Comparison of ENCODE assay signal across 10 cellular contexts in genomic region chr7:98619450-98620321, GRCh38. TPM values are rescaled to one million over a fixed set of nuclear protein-coding genes. Genes with fewer than 3 reads are reported as not detected.
A peak's percentile ranks its signal among the peaks of the same experiment; 100 is the strongest.
DNase-seq lines count a peak whose midpoint lies in the region; ATAC-seq and TF ChIP-seq lines count a peak whose summit lies in the region.
"Had no signal": no experiment of that assay in that cellular context is flagged by ENCODE, and none has a peak within 500 bp of the region (broad histone marks: within the 10 kb centered on the region; RNA-seq: fewer than 3 reads in every experiment).

No MANE protein-coding gene starts in this region.

- H3K9me3 ChIP-seq in suprapubic skin = no peaks in the 10 kb centered on the region
- H3K9me3 ChIP-seq: prostate gland had no signal

- H3K36me3 ChIP-seq in suprapubic skin = no peaks in the 10 kb centered on the region
- H3K36me3 ChIP-seq: prostate gland had no signal

- H3K27ac ChIP-seq in RWPE1 (peak overlapping the region; percentile 78), suprapubic skin (no peak overlapping the region)
- H3K27ac ChIP-seq: prostate gland had no signal

- CTCF ChIA-PET in RWPE1 (lab: Yijun Ruan, JAX) = interaction anchor here (0.5 to 1.0 kb wide), 4 partner anchors 126 to 507 kb away, joined by 3 to 5 read pairs (median 3); no protein-coding TSS in a partner anchor

- H3K27ac Mint-ChIP-seq in stimulated activated naive CD8-positive, alpha-beta T cell treated with anti-CD3 and anti-CD28 coated beads, Interleukin-15, amount 100 ng/mL, for 72 hours = no peak overlapping the region

- no peak for TF ChIP-seq EP300 in suprapubic skin (IDR thresholded peaks at IDR 0.05)

- no peak overlapping the region for H3K4me3 ChIP-seq in suprapubic skin
- H3K4me3 ChIP-seq: prostate gland had no signal

- H3K9me3 Mint-ChIP-seq in stimulated activated naive CD8-positive, alpha-beta T cell treated with anti-CD3 and anti-CD28 coated beads, Interleukin-15, amount 100 ng/mL, for 72 hours = no peaks in the 10 kb centered on the region

- peaks cover 65% of the 10 kb centered on the region for H3K27me3 ChIP-seq in suprapubic skin

- no peak for TF ChIP-seq CTCF in RWPE1 (conservative IDR thresholded peaks at IDR 0.05; ENCODE audit: low read depth)
- no peak for TF ChIP-seq CTCF in suprapubic skin (IDR thresholded peaks at IDR 0.05)

- H3K27me3 Mint-ChIP-seq in stimulated activated naive CD8-positive, alpha-beta T cell treated with anti-CD3 and anti-CD28 coated beads, Interleukin-15, amount 100 ng/mL, for 72 hours = peaks cover 71% of the 10 kb centered on the region

- no peak overlapping the region for H3K4me3 Mint-ChIP-seq in stimulated activated naive CD8-positive, alpha-beta T cell treated with anti-CD3 and anti-CD28 coated beads, Interleukin-15, amount 100 ng/mL, for 72 hours

- WGBS in suprapubic skin = 36% methylated on average over 18 of the region's 27 CpGs

- peak; percentile 34 for ATAC-seq in stimulated activated naive CD8-positive, alpha-beta T cell treated with anti-CD3 and anti-CD28 coated beads, Interleukin-15, Interleukin-2, amounts not matched to agents 100 U/mL and 50 U/mL, for 24 hours
- no peak for ATAC-seq in stimulated activated naive CD8-positive, alpha-beta T cell treated with anti-CD3 and anti-CD28 coated beads, Interleukin-15, amount 100 ng/mL, for 72 hours
- ATAC-seq in GM18907 (IDR thresholded peaks at IDR 0.05; ENCODE audit: unreplicated experiment) (no peak), HG03095 (IDR thresholded peaks at IDR 0.05; ENCODE audit: unreplicated experiment) (no peak)

- POLR2A ChIA-PET in RWPE1 (lab: Yijun Ruan, JAX; ENCODE audit: low non-redundant PET) = no interaction called here

- no peak for DNase-seq in stimulated activated naive CD8-positive, alpha-beta T cell treated with anti-CD3 and anti-CD28 coated beads, Interleukin-15, Interleukin-2, amounts not matched to agents 100 U/mL and 50 U/mL, for 24 hours
- no peak for DNase-seq in stimulated activated naive CD8-positive, alpha-beta T cell treated with anti-CD3 and anti-CD28 coated beads, Interleukin-15, amount 100 ng/mL, for 72 hours
- DNase-seq in RWPE1 (ENCODE audit: low spot score) (no peak), inferior parietal cortex (ENCODE audit: extremely low spot score) (peak; percentile 59), SK-N-DZ (ENCODE audit: low spot score) (no peak), suprapubic skin (ENCODE audit: low spot score in 2 of 2) (no peak)
- DNase-seq: activated CD4-positive, alpha-beta T cell treated with anti-CD3 and anti-CD28 coated beads, Interleukin-2, amount 50 U/mL, for 48 hours had no signal

- TF ChIP-seq POLR2A in suprapubic skin (IDR thresholded peaks at IDR 0.05) = no peak

- peaks cover 22% of the 10 kb centered on the region for H3K4me1 ChIP-seq in suprapubic skin

- H3K4me1 Mint-ChIP-seq in stimulated activated naive CD8-positive, alpha-beta T cell treated with anti-CD3 and anti-CD28 coated beads, Interleukin-15, amount 100 ng/mL, for 72 hours = peaks cover 5% of the 10 kb centered on the region

RNA-seq across cellular contexts. Expression of gene NPTX2, which starts 2.6 kb away (rescaled TPM):
- not detected in 2 replicates for polyA plus RNA-seq in SK-N-DZ (2014; cell fraction: cytosol; rRNA removed)
- polyA plus RNA-seq in SK-N-DZ (2014; cell fraction: nucleus; rRNA removed) = not detected in 2 replicates
- total RNA-seq in suprapubic skin = 10 to 100 TPM in 1 of 4 donors, 1 to 10 TPM in 3; 4.3 to 13.7 (median 8.6) TPM
